8 cellular contexts compared by ENCODE assay signal in the genomic region with DNA sequence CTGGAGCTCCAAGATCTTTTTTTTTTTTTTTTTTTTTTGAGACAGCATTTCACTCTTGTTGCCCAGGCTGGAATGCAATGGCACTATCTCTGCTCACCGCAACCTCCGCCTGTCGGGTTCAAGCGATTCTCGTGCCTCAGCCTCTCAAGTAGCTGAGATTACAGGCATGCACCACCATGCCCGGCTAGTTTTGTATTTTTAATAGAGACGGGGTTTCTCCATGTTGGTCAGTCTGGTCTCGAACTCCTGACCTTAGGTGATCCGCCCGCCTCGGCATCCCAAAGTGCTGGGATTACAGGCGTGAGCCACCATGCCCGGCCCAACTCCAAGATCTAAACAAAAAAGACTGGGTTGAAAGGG. TPM values are rescaled to one million over a fixed set of nuclear protein-coding genes. Genes with fewer than 3 reads are reported as not detected.
DNase-seq lines count a peak whose midpoint lies in the region; ATAC-seq, FAIRE-seq and TF ChIP-seq lines count a peak whose summit lies in the region.
"Not testable (repeated sequence)": the region's sequence is repeated elsewhere in the genome, so short reads cannot be mapped to it uniquely, and the experiment has no call there.

No MANE protein-coding gene starts in this region.

- H3K79me2 ChIP-seq in OCI-LY3 (ENCODE audit: low read length) (peaks cover 75% of the 10 kb centered on the region), K562 (ENCODE audit: control insufficient read depth, insufficient read depth, low read length) (peaks cover 91% of the 10 kb centered on the region)

- CTCF ChIA-PET in activated CD8-positive, alpha-beta T cell treated with anti-CD3 and anti-CD28 coated beads for 36 hours (lab: Charles Lee): interaction anchor here (0.7 to 5.5 kb wide), 17 partner anchors 13 to 254 kb away, joined by 3 to 93 read pairs (median 5); partner anchors contain the start of genes CLK1, HYCC2 and ORC2
- CTCF ChIA-PET in K562 (lab: Yijun Ruan, JAX; ENCODE audit: low intra/inter-chr PET ratio): interaction anchor here (0.6 to 1.5 kb wide), 5 partner anchors 41 to 712 kb away, joined by 3 to 8 read pairs (median 3); no protein-coding TSS in a partner anchor

- not testable (repeated sequence) for H4K20me1 ChIP-seq in OCI-LY3 (ENCODE audit: insufficient read depth, low read length); K562 (replicated peaks; ENCODE audit: control insufficient read depth, insufficient read depth, low read length)

- peak; percentile 64 for DNase-seq in activated CD8-positive, alpha-beta T cell treated with anti-CD3 and anti-CD28 coated beads for 36 hours
- DNase-seq in K562 (ENCODE audit: extremely low read depth in 1 of 4, low spot score in 3 of 4); fibroblast of pulmonary artery (ENCODE audit: low read depth); aorta: not testable (repeated sequence)

- not testable (repeated sequence) for H3K27me3 ChIP-seq in OCI-LY3 (ENCODE audit: low read depth, low read length); K562 (ENCODE audit: control insufficient read depth in 2 of 2, insufficient read depth in 2 of 2, low read length in 2 of 2); skeletal muscle tissue (ENCODE audit: control insufficient read depth in 3 of 3, insufficient read depth in 3 of 3, low read length in 3 of 3); aorta (ENCODE audit: control insufficient read depth in 1 of 2, insufficient read depth in 2 of 2, low read length in 1 of 2)

- not testable (repeated sequence) for H3K9me1 ChIP-seq in K562 (ENCODE audit: control insufficient read depth, insufficient read depth, low read length)

- not testable (repeated sequence) for FAIRE-seq in K562 (lab: Jason Lieb, UNC)

- H3K4me3 Mint-ChIP-seq in activated CD8-positive, alpha-beta T cell treated with anti-CD3 and anti-CD28 coated beads for 36 hours: peak overlapping the region; percentile 95

- not testable (repeated sequence) for H3K27me3 Mint-ChIP-seq in activated CD8-positive, alpha-beta T cell treated with anti-CD3 and anti-CD28 coated beads for 36 hours

- intact Hi-C loops in activated CD8-positive, alpha-beta T cell treated with anti-CD3 and anti-CD28 coated beads for 36 hours (cut with micrococcal nuclease): loop anchor here (1.0 to 5.0 kb wide), 2 partner anchors 13 to 45 kb away; partner anchors contain the start of genes HYCC2 and NDUFB3
- intact Hi-C loops in K562 (cut with micrococcal nuclease) (loop anchor here (1.0 to 5.0 kb wide), 5 partner anchors 41 to 290 kb away; partner anchors contain the start of genes HYCC2 and ORC2), aorta (cut with DNase I) (loop anchor here (5.0 kb wide), 2 partner anchors 40 to 45 kb away; partner anchors contain the start of genes HYCC2 (in 1 of the 2) and NDUFB3 (in 1 of the 2))

- ATAC-seq in activated CD8-positive, alpha-beta T cell treated with anti-CD3 and anti-CD28 coated beads for 36 hours: peak; percentile 1
- ATAC-seq in K562; aorta (ENCODE audit: low FRiP score): not testable (repeated sequence)

- POLR2A ChIA-PET in activated CD8-positive, alpha-beta T cell treated with anti-CD3 and anti-CD28 coated beads for 36 hours (lab: Charles Lee): interaction anchor here (0.8 to 5.3 kb wide), 25 partner anchors 8 to 304 kb away, joined by 3 to 42 read pairs (median 5); partner anchors contain the start of genes CASP10, CASP8, CLK1 and HYCC2
- POLR2A ChIA-PET in K562 (lab: Yijun Ruan, JAX): interaction anchor here (0.6 to 1.9 kb wide), 9 partner anchors 9 to 368 kb away, joined by 3 to 7 read pairs (median 3); partner anchors contain the start of gene CASP10

- not testable (repeated sequence) for H3K9me3 ChIP-seq in OCI-LY3 (ENCODE audit: insufficient read depth, low read length); K562 (replicated peaks; ENCODE audit: control insufficient read depth, insufficient read depth, low read depth, low read length); mesodermal cell (ENCODE audit: control insufficient read depth, low read length); skeletal muscle tissue (ENCODE audit: control insufficient read depth in 3 of 3, low read length in 3 of 3); aorta (ENCODE audit: control insufficient read depth, low read length)

- BruUV-seq in K562 (replicated peaks; lab: Mats Ljungman, UMichigan): not testable (repeated sequence)

- H3K4me1 Mint-ChIP-seq in activated CD8-positive, alpha-beta T cell treated with anti-CD3 and anti-CD28 coated beads for 36 hours (ENCODE audit: low read depth): peaks cover 37% of the 10 kb centered on the region

- H3K4me2 ChIP-seq in OCI-LY3 (ENCODE audit: low read length) (peak overlapping the region; percentile 94), K562 (ENCODE audit: insufficient read depth, low read length) (peak overlapping the region; percentile 93)

- not testable (repeated sequence) for TF ChIP-seq CTCF in OCI-LY3 (IDR thresholded peaks at IDR 0.05; ENCODE audit: low read depth, low read length); activated CD8-positive, alpha-beta T cell treated with anti-CD3 and anti-CD28 coated beads for 36 hours (IDR thresholded peaks at IDR 0.05); K562 (IDR thresholded peaks at IDR 0.05 in 2 of 3, conservative IDR thresholded peaks at IDR 0.05 in 1 of 3; ENCODE audit: insufficient read depth in 2 of 3, low read depth in 1 of 3, low read length in 3 of 3); fibroblast of pulmonary artery (IDR thresholded peaks at IDR 0.05; ENCODE audit: low read length, missing control alignments)

- H2AFZ ChIP-seq in OCI-LY3 (ENCODE audit: low read depth, low read length): not testable (repeated sequence)
- H2AFZ ChIP-seq in K562 (ENCODE audit: low read depth, low read length): 0 out of 2 replicates have a peak overlapping the region, but pooled peaks have one; percentile 30

- not testable (repeated sequence) for TF ChIP-seq RAD21 in K562 (CRISPR knock-in tag; conservative IDR thresholded peaks at IDR 0.05 in 1 of 2, IDR thresholded peaks at IDR 0.05 in 1 of 2)

- WGBS in K562 (ENCODE audit: insufficient coverage, low coverage, missing lambda C conversion rate): 3% methylated on average over 13 of the region's 13 CpGs
- whole genome bisulfite sequencing in mesodermal cell (ENCODE audit: insufficient coverage in 2 of 2), 2 experiments: 97 to 99% methylated on average over 5 to 10 of the region's 13 CpGs
- WGBS in aorta, 2 donors: 37 to 38% methylated on average over 13 of the region's 13 CpGs

- H3K27ac Mint-ChIP-seq in activated CD8-positive, alpha-beta T cell treated with anti-CD3 and anti-CD28 coated beads for 36 hours: peak overlapping the region; percentile 92

- H3K4me1 ChIP-seq in OCI-LY3 (ENCODE audit: low read length): peaks cover 36% of the 10 kb centered on the region
- H3K4me1 ChIP-seq in K562 (replicated peaks in 1 of 2; ENCODE audit: control insufficient read depth in 2 of 2, insufficient read depth in 2 of 2, low read length in 2 of 2): peaks cover 14 to 26% of the 10 kb centered on the region in 2 experiments; a peak in 4 of 5 replicates
- not testable (repeated sequence) for H3K4me1 ChIP-seq in mesodermal cell (ENCODE audit: control insufficient read depth, insufficient read depth, low read length, poor library complexity, severe bottlenecking); aorta (ENCODE audit: control insufficient read depth in 1 of 2, insufficient read depth in 2 of 2, low read length in 2 of 2)
- peaks cover 21 to 30% (median 26%) of the 10 kb centered on the region in 3 donors for H3K4me1 ChIP-seq in skeletal muscle tissue (ENCODE audit: control insufficient read depth in 3 of 3, insufficient read depth in 3 of 3, low read length in 3 of 3)

- TF ChIP-seq EP300 in K562 (IDR thresholded peaks at IDR 0.05; ENCODE audit: low read length): not testable (repeated sequence)

- H3K36me3 ChIP-seq in OCI-LY3 (replicated peaks; ENCODE audit: low read depth, low read length) (peaks cover 32% of the 10 kb centered on the region), K562 (ENCODE audit: control insufficient read depth, insufficient read depth, low read length) (peaks cover 21% of the 10 kb centered on the region)
- not testable (repeated sequence) for H3K36me3 ChIP-seq in mesodermal cell (ENCODE audit: control insufficient read depth, insufficient read depth, low read length); skeletal muscle tissue (ENCODE audit: control insufficient read depth in 3 of 3, insufficient read depth in 3 of 3, low read length in 3 of 3); aorta (ENCODE audit: control insufficient read depth in 1 of 2, insufficient read depth in 2 of 2, low read length in 1 of 2)

- H3K36me3 Mint-ChIP-seq in activated CD8-positive, alpha-beta T cell treated with anti-CD3 and anti-CD28 coated beads for 36 hours (ENCODE audit: low read depth): peaks cover 44% of the 10 kb centered on the region

- H3K27ac ChIP-seq in OCI-LY3 (ENCODE audit: low read length): peak overlapping the region; percentile 96
- peak overlapping the region; percentile 98 for H3K27ac ChIP-seq in K562 (ENCODE audit: extremely low read depth, low read depth, low read length)
- H3K27ac ChIP-seq in mesodermal cell (ENCODE audit: low read depth, low read length, severe bottlenecking): not testable (repeated sequence)
- H3K27ac ChIP-seq in skeletal muscle tissue (ENCODE audit: low read depth, low read length): peak overlapping the region; percentile 98
- peak overlapping the region in 1 of 2 donors; percentile 87 for H3K27ac ChIP-seq in aorta (ENCODE audit: low read depth in 1 of 2, low read length in 2 of 2)

- not testable (repeated sequence) for H3K9me3 Mint-ChIP-seq in activated CD8-positive, alpha-beta T cell treated with anti-CD3 and anti-CD28 coated beads for 36 hours

- in situ Hi-C loops in K562 (cut with MboI): not testable (repeated sequence)

- not testable (repeated sequence) for TF ChIP-seq POLR2A in K562 (conservative IDR thresholded peaks at IDR 0.05)

- H3K9ac ChIP-seq in OCI-LY3 (ENCODE audit: low read length) (peak overlapping the region; percentile 99), K562 (ENCODE audit: insufficient read depth in 1 of 2, low read depth in 2 of 2, low read length in 2 of 2) (peak overlapping the region; percentile 65 to 94; a peak in 3 of 4 replicates), skeletal muscle tissue (ENCODE audit: low read depth in 1 of 3, low read length in 3 of 3) (peak overlapping the region; percentile 93 to 99 (median 98))

- peak overlapping the region; percentile 100 for H3K4me3 ChIP-seq in GM08714 (ENCODE audit: low read length)
- H3K4me3 ChIP-seq in OCI-LY3 (ENCODE audit: low read length): peak overlapping the region; percentile 94
- H3K4me3 ChIP-seq in K562: peak overlapping the region; percentile 93
- H3K4me3 ChIP-seq in fibroblast of pulmonary artery (replicated peaks; ENCODE audit: low read depth, low read length): peak overlapping the region; percentile 79
- peak overlapping the region; percentile 54 for H3K4me3 ChIP-seq in mesodermal cell (ENCODE audit: extremely low read depth, insufficient read depth, low read length, poor library complexity, severe bottlenecking)
- peak overlapping the region; percentile 87 to 91 (median 90) for H3K4me3 ChIP-seq in skeletal muscle tissue (ENCODE audit: low read length in 3 of 3)
- peak overlapping the region; percentile 57 to 86 for H3K4me3 ChIP-seq in aorta (ENCODE audit: low read length in 2 of 2)

RNA-seq across cellular contexts. Expression of gene CFLAR, which starts 1.8 kb away (rescaled TPM):
- 100 to 1,000 TPM; 222 to 229 TPM for total RNA-seq in activated CD8-positive, alpha-beta T cell treated with anti-CD3 and anti-CD28 coated beads for 36 hours
- total RNA-seq in K562 (2011; cell fraction: chromatin; rRNA removed; ENCODE audit: low replicate concordance): 362 and 472 TPM in 2 replicates
- total RNA-seq in K562 (2011; cell fraction: nucleolus; rRNA removed): 167 and 172 TPM in 2 replicates
- total RNA-seq in K562 (2011; cell fraction: nucleoplasm; rRNA removed): 230 and 255 TPM in 2 replicates
- total RNA-seq in K562 (2014; rRNA removed): 46.0 and 48.6 TPM in 2 replicates
- 73.6 and 95.3 TPM in 2 replicates for total RNA-seq in K562 (2014; rRNA removed; fragmentation: Illumina TruSeq; extraction: Trizol)
- total RNA-seq in K562 (2015; rRNA removed; fragmentation: Illumina TruSeq; extraction: Trizol): 32.9 and 39.4 TPM in 2 replicates
- total RNA-seq in K562 (2021): 66.4 and 78.4 TPM in 2 replicates
- 55.5 and 102 TPM in 2 replicates for polyA plus RNA-seq in K562 (2011; rRNA removed)
- 42.6 and 44.2 TPM in 2 replicates for polyA plus RNA-seq in K562 (2011; cell fraction: cytosol; rRNA removed)
- polyA plus RNA-seq in K562 (2011; cell fraction: nucleus; rRNA removed): 65.0 and 100 TPM in 2 replicates
- 48.8 and 58.4 TPM in 2 replicates for polyA plus RNA-seq in K562 (2012)
- polyA plus RNA-seq in K562 (2014; fragmentation: Illumina TruSeq; extraction: Trizol): 54.0 and 55.1 TPM in 2 replicates
- 10 to 100 TPM; 27.5 to 30.3 TPM for polyA plus RNA-seq in K562 (2014; fragmentation: Nextera tagmentation; extraction: Ambion mirVana)
- 45.6 and 55.9 TPM in 2 replicates for polyA plus RNA-seq in K562 (2014; rRNA removed)
- polyA minus RNA-seq in K562 (2011; rRNA and poly(A)+ RNA removed): 142 and 164 TPM in 2 replicates
- polyA minus RNA-seq in K562 (2011; cell fraction: cytosol; rRNA and poly(A)+ RNA removed): 41.0 and 53.7 TPM in 2 replicates
- 135 and 142 TPM in 2 replicates for polyA minus RNA-seq in K562 (2011; cell fraction: nucleus; rRNA and poly(A)+ RNA removed)
- 58.5 TPM for polyA plus RNA-seq in mesodermal cell (2013, experiment 1 of 2)
- polyA plus RNA-seq in mesodermal cell (2013, experiment 2 of 2): 42.6 TPM
- 62.6 TPM for total RNA-seq in skeletal muscle tissue
- total RNA-seq in aorta: 100 to 1,000 TPM; 154 to 244 TPM
- polyA plus RNA-seq in aorta: 10 to 100 TPM; 30.4 to 63.5 TPM

RNA-seq across cellular contexts. Expression of gene NDUFB3, which starts 45.9 kb away (rescaled TPM):
- 100 to 1,000 TPM; 134 to 140 TPM for total RNA-seq in activated CD8-positive, alpha-beta T cell treated with anti-CD3 and anti-CD28 coated beads for 36 hours
- 4.1 and 9.5 TPM in 2 replicates for total RNA-seq in K562 (2011; cell fraction: chromatin; rRNA removed; ENCODE audit: low replicate concordance)
- total RNA-seq in K562 (2011; cell fraction: nucleolus; rRNA removed): 6.4 and 7.8 TPM in 2 replicates
- 11.7 and 11.8 TPM in 2 replicates for total RNA-seq in K562 (2011; cell fraction: nucleoplasm; rRNA removed)
- total RNA-seq in K562 (2014; rRNA removed) (116 and 156 TPM in 2 replicates), K562 (2014; rRNA removed; fragmentation: Illumina TruSeq; extraction: Trizol) (202 and 209 TPM in 2 replicates), K562 (2015; rRNA removed; fragmentation: Illumina TruSeq; extraction: Trizol) (138 and 152 TPM in 2 replicates), K562 (2021) (127 and 142 TPM in 2 replicates), skeletal muscle tissue (87.7 TPM), aorta (10 to 100 TPM; 42.7 to 43.2 TPM)
- polyA plus RNA-seq in K562 (2011; rRNA removed) (121 and 152 TPM in 2 replicates), K562 (2014; fragmentation: Illumina TruSeq; extraction: Trizol) (126 and 130 TPM in 2 replicates), K562 (2014; fragmentation: Nextera tagmentation; extraction: Ambion mirVana) (100 to 1,000 TPM; 679 to 786 TPM), K562 (2014; rRNA removed) (230 and 235 TPM in 2 replicates), aorta (100 to 1,000 TPM in 1 of 2 donors, 10 to 100 TPM in 1; 62.8 to 152 TPM)
- 21.4 and 72.0 TPM in 2 replicates for polyA plus RNA-seq in K562 (2011; cell fraction: cytosol; rRNA removed)
- 13.2 and 33.7 TPM in 2 replicates for polyA plus RNA-seq in K562 (2011; cell fraction: nucleus; rRNA removed)
- 97.7 and 221 TPM in 2 replicates for polyA plus RNA-seq in K562 (2012)
- 53.1 and 53.6 TPM in 2 replicates for polyA minus RNA-seq in K562 (2011; rRNA and poly(A)+ RNA removed)
- polyA minus RNA-seq in K562 (2011; cell fraction: cytosol; rRNA and poly(A)+ RNA removed): 14.2 and 17.0 TPM in 2 replicates
- polyA minus RNA-seq in K562 (2011; cell fraction: nucleus; rRNA and poly(A)+ RNA removed): 4.7 and 12.2 TPM in 2 replicates
- 118 TPM for polyA plus RNA-seq in mesodermal cell (2013, experiment 1 of 2)
- polyA plus RNA-seq in mesodermal cell (2013, experiment 2 of 2): 130 TPM

RNA-seq across cellular contexts. Expression of gene HYCC2, which starts 46.2 kb away (rescaled TPM):
- total RNA-seq in activated CD8-positive, alpha-beta T cell treated with anti-CD3 and anti-CD28 coated beads for 36 hours: 10 to 100 TPM; 24.7 to 26.9 TPM
- 36.2 and 109 TPM in 2 replicates for total RNA-seq in K562 (2011; cell fraction: chromatin; rRNA removed; ENCODE audit: low replicate concordance)
- 18.8 and 22.1 TPM in 2 replicates for total RNA-seq in K562 (2011; cell fraction: nucleolus; rRNA removed)
- total RNA-seq in K562 (2011; cell fraction: nucleoplasm; rRNA removed): 55.3 and 96.3 TPM in 2 replicates
- total RNA-seq in K562 (2014; rRNA removed): 5.4 TPM in 2 replicates
- 15.6 and 16.9 TPM in 2 replicates for total RNA-seq in K562 (2014; rRNA removed; fragmentation: Illumina TruSeq; extraction: Trizol)
- 11.1 and 12.8 TPM in 2 replicates for total RNA-seq in K562 (2015; rRNA removed; fragmentation: Illumina TruSeq; extraction: Trizol)
- 18.9 and 20.0 TPM in 2 replicates for total RNA-seq in K562 (2021)
- polyA plus RNA-seq in K562 (2011; rRNA removed): 12.2 and 14.9 TPM in 2 replicates
- 2.4 and 4.6 TPM in 2 replicates for polyA plus RNA-seq in K562 (2011; cell fraction: cytosol; rRNA removed)
- polyA plus RNA-seq in K562 (2011; cell fraction: nucleus; rRNA removed): 12.1 and 15.4 TPM in 2 replicates
- polyA plus RNA-seq in K562 (2012): 3.8 TPM in 2 replicates
- polyA plus RNA-seq in K562 (2014; fragmentation: Illumina TruSeq; extraction: Trizol): 6.3 and 8.5 TPM in 2 replicates
- polyA plus RNA-seq in K562 (2014; fragmentation: Nextera tagmentation; extraction: Ambion mirVana): 1 to 10 TPM; 7.5 to 9.8 TPM
- 5.2 and 5.5 TPM in 2 replicates for polyA plus RNA-seq in K562 (2014; rRNA removed)
- 33.9 and 39.3 TPM in 2 replicates for polyA minus RNA-seq in K562 (2011; rRNA and poly(A)+ RNA removed)
- 8.9 and 12.0 TPM in 2 replicates for polyA minus RNA-seq in K562 (2011; cell fraction: cytosol; rRNA and poly(A)+ RNA removed)
- polyA minus RNA-seq in K562 (2011; cell fraction: nucleus; rRNA and poly(A)+ RNA removed): 23.7 and 39.7 TPM in 2 replicates
- 8.4 TPM for polyA plus RNA-seq in mesodermal cell (2013, experiment 1 of 2)
- 7.6 TPM for polyA plus RNA-seq in mesodermal cell (2013, experiment 2 of 2)
- 16.7 TPM for total RNA-seq in skeletal muscle tissue
- total RNA-seq in aorta: 10 to 100 TPM; 26.2 to 31.4 TPM
- 1 to 10 TPM; 4.8 to 5.3 TPM for polyA plus RNA-seq in aorta
